Comparison of ENCODE assay signal across 29 cellular contexts in the genomic region with DNA sequence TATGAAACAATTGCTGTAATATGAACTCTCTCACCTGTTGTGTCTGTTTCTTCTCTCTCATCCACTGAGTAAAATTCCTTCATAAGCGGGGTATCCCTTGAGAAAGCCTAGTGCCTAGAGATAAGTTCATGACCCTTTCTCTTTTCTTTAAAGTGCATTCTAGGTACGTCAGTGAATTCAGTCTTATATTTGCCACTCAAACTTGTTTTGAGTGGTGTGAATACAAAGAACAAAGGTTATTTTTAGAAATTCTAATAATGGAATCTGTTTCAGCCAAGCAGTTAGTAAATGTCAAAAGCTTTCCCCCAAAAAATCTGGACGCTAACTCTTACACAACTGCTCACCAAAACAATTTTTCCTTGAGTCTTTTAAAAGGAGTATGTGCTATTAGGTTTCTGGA.
"Had no signal": no experiment of that assay in that cellular context is flagged by ENCODE, and none has a peak within 500 bp of the region (broad histone marks: within the 10 kb centered on the region; RNA-seq: fewer than 3 reads in every experiment).

No MANE protein-coding gene starts in this region.

- H3K4me1 Mint-ChIP-seq: activated CD4-positive, alpha-beta T cell treated with anti-CD3 and anti-CD28 coated beads, Interleukin-2, amount 10 ng/mL, durations not matched to agents 7 days and 5 days; endodermal cell; immature natural killer cell; stimulated activated effector memory CD8-positive, alpha-beta T cell treated with anti-CD3 and anti-CD28 coated beads, Interleukin-12 subunit alpha, Interleukin-12 subunit beta, amount 100 ng/mL, for 72 hours; T-helper 17 cell had no signal

- H3K27me3 ChIP-seq: body of pancreas, gastrocnemius medialis, vagina had no signal

- DNase-seq: activated CD4-positive, alpha-beta T cell treated with anti-CD3 and anti-CD28 coated beads, Interleukin-2, amount 10 ng/mL, durations not matched to agents 7 days and 5 days; activated CD4-positive, CD25-positive, alpha-beta regulatory T cell treated with anti-CD3 and anti-CD28 coated beads, Interleukin-2, amount 50 U/mL, for 72 hours; activated CD8-positive, alpha-beta T cell treated with anti-CD3 and anti-CD28 coated beads for 36 hours; activated naive CD4-positive, alpha-beta T cell; activated T-cell treated with anti-CD3 and anti-CD28 coated beads, Interleukin-2, amount 50 U/mL, for 48 hours; anterior cingulate cortex; body of pancreas; cortex of kidney; endodermal cell; gastrocnemius medialis; hypothalamus; immature natural killer cell; kidney; lower lobe of right lung; mesenchymal stem cell; small intestine; stimulated activated CD4-positive, alpha-beta T cell treated with anti-CD3 and anti-CD28 coated beads, Interleukin-4, amount 100 ng/mL, for 24 hours; SW 1271; T-helper 17 cell; T1000 had no signal

- H3K27me3 Mint-ChIP-seq: activated CD4-positive, alpha-beta T cell treated with anti-CD3 and anti-CD28 coated beads, Interleukin-2, amount 10 ng/mL, durations not matched to agents 7 days and 5 days; activated CD8-positive, alpha-beta T cell treated with anti-CD3 and anti-CD28 coated beads for 36 hours; stimulated activated naive CD8-positive, alpha-beta T cell treated with anti-CD3 and anti-CD28 coated beads, Interleukin-15, Interleukin-2, amounts not matched to agents 100 ng/mL and 50 ng/mL, for 24 hours; type B pancreatic cell had no signal

- H3K4me3 ChIP-seq: body of pancreas, gastrocnemius medialis, lower lobe of right lung, SK-N-MC, vagina had no signal

- H3K27ac ChIP-seq: body of pancreas, lower lobe of right lung, SK-N-MC, vagina had no signal

- H3K4me1 ChIP-seq: body of pancreas, vagina had no signal

- H3K9me3 Mint-ChIP-seq: activated CD4-positive, alpha-beta T cell treated with anti-CD3 and anti-CD28 coated beads, Interleukin-2, amount 10 ng/mL, durations not matched to agents 7 days and 5 days; activated CD8-positive, alpha-beta T cell treated with anti-CD3 and anti-CD28 coated beads for 36 hours; nephron; stimulated activated naive CD8-positive, alpha-beta T cell treated with anti-CD3 and anti-CD28 coated beads, Interleukin-15, Interleukin-2, amounts not matched to agents 100 ng/mL and 50 ng/mL, for 24 hours had no signal

- H3K9me3 ChIP-seq: gastrocnemius medialis, lower lobe of right lung, vagina had no signal

- H3K27ac Mint-ChIP-seq: activated CD4-positive, alpha-beta T cell treated with anti-CD3 and anti-CD28 coated beads, Interleukin-2, amount 10 ng/mL, durations not matched to agents 7 days and 5 days; activated CD8-positive, alpha-beta T cell treated with anti-CD3 and anti-CD28 coated beads for 36 hours; activated naive CD4-positive, alpha-beta T cell treated with anti-CD3 and anti-CD28 coated beads, Interleukin-2, amount 50 U/mL, for 72 hours; endodermal cell; immature natural killer cell; nephron; stimulated activated effector memory CD8-positive, alpha-beta T cell treated with anti-CD3 and anti-CD28 coated beads, Interleukin-12 subunit alpha, Interleukin-12 subunit beta, amount 100 ng/mL, for 72 hours; stimulated activated naive CD8-positive, alpha-beta T cell treated with anti-CD3 and anti-CD28 coated beads, Interleukin-15, Interleukin-2, amounts not matched to agents 100 ng/mL and 50 ng/mL, for 24 hours; T-helper 17 cell; type B pancreatic cell had no signal

- H3K36me3 ChIP-seq: gastrocnemius medialis, lower lobe of right lung, vagina had no signal

- H3K36me3 Mint-ChIP-seq: activated naive CD4-positive, alpha-beta T cell treated with anti-CD3 and anti-CD28 coated beads, Interleukin-2, amount 50 U/mL, for 72 hours; immature natural killer cell; stimulated activated effector memory CD8-positive, alpha-beta T cell treated with anti-CD3 and anti-CD28 coated beads, Interleukin-12 subunit alpha, Interleukin-12 subunit beta, amount 100 ng/mL, for 72 hours; type B pancreatic cell had no signal

- H3K4me3 Mint-ChIP-seq: activated CD4-positive, alpha-beta T cell treated with anti-CD3 and anti-CD28 coated beads, Interleukin-2, amount 10 ng/mL, durations not matched to agents 7 days and 5 days; activated CD8-positive, alpha-beta T cell treated with anti-CD3 and anti-CD28 coated beads for 36 hours; endodermal cell; immature natural killer cell; nephron; stimulated activated effector memory CD8-positive, alpha-beta T cell treated with anti-CD3 and anti-CD28 coated beads, Interleukin-12 subunit alpha, Interleukin-12 subunit beta, amount 100 ng/mL, for 72 hours; stimulated activated naive CD8-positive, alpha-beta T cell treated with anti-CD3 and anti-CD28 coated beads, Interleukin-15, Interleukin-2, amounts not matched to agents 100 ng/mL and 50 ng/mL, for 24 hours; T-helper 17 cell; type B pancreatic cell had no signal

- ATAC-seq: activated CD8-positive, alpha-beta T cell treated with anti-CD3 and anti-CD28 coated beads for 36 hours; activated naive CD4-positive, alpha-beta T cell treated with anti-CD3 and anti-CD28 coated beads, Interleukin-2, amount 50 U/mL, for 72 hours; body of pancreas; esophagus mucosa; gastrocnemius medialis; lower lobe of right lung; sciatic nerve; stimulated activated effector memory CD8-positive, alpha-beta T cell treated with anti-CD3 and anti-CD28 coated beads, Interleukin-12 subunit alpha, Interleukin-12 subunit beta, amount 100 ng/mL, for 72 hours; T-helper 17 cell had no signal
